In genomic region chr12:132061641-132062430, GRCh38 we compare ENCODE assay signal across 1 cellular context.
TF ChIP-seq lines count a peak whose summit lies in the region.

No MANE protein-coding gene starts in this region.

TF ChIP-seq in K562, 482 proteins besides CTCF, POLR2A, EP300 and RAD21 (continued from another document):
- TF ChIP-seq ZNF740 (CRISPR knock-in tag; IDR thresholded peaks at IDR 0.05) (no peak), ZNF740 (tag; IDR thresholded peaks at IDR 0.05) (no peak), HDAC6 (IDR thresholded peaks at IDR 0.05; ENCODE audit: low read depth, low read length) (no peak), ELF2 (CRISPR knock-in tag; IDR thresholded peaks at IDR 0.05) (no peak), POLR2G (IDR thresholded peaks at IDR 0.05; ENCODE audit: low read depth, low read length) (peak; percentile 35; the same call in 1 of the 2 replicates), HDAC8 (tag; IDR thresholded peaks at IDR 0.05) (no peak), CC2D1A (IDR thresholded peaks at IDR 0.05) (no peak), EZH2 (IDR thresholded peaks at IDR 0.05; ENCODE audit: borderline replicate concordance, low read depth, low read length) (no peak), TAF15 (IDR thresholded peaks at IDR 0.05; ENCODE audit: low read depth, low read length) (no peak), TCF15 (CRISPR knock-in tag; IDR thresholded peaks at IDR 0.05) (no peak), TBP (optimal IDR thresholded peaks at IDR 0.05; ENCODE audit: low read depth, low read length) (no peak)
